8 cellular contexts compared by ENCODE assay signal in the genomic region with DNA sequence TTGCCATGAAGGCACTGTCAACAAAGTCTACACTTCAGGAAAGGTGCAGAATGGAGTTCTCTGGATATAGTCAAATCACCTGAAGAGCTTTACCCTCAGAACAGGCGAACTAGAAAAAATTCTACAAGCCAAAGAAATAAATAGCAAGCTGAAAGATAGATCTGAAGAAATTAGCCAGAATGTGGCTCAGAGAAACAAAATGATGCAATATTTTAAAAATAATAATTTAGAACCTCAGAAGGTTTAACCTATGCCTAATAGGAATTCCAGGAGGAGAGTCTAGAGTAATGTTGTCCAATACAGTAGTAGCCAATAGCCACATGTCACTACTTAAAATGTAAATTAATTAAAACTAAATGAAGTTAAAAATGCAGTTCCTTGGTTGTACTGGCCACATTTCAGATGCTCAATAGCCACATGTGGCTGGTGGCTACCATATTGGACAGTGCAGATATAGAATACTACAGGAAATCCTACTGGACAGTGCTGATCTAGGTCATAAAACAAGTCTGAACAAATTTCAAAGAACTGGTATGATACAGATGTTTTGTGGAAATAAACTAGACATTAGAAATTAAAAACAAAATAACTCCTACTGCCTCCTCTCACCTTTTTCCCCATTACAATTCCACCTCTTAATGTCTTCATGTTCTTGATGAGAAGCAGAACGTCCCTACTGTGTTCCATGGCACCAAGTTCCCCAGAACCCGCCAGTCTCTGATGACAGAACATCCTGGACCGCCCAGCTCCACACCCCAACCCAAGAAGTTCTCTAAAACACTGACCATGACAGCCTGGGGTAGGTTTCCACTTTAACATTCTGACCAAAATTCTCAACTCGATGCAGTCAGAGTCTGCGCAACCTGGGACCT. TPM values are rescaled to one million over a fixed set of nuclear protein-coding genes. Genes with fewer than 3 reads are reported as not detected.
DNase-seq lines count a peak whose midpoint lies in the region; ATAC-seq and TF ChIP-seq lines count a peak whose summit lies in the region.

No MANE protein-coding gene starts in this region.

- ATAC-seq in GM18858 (IDR thresholded peaks at IDR 0.05; ENCODE audit: unreplicated experiment) (peak; percentile 24), HG02623 (IDR thresholded peaks at IDR 0.05; ENCODE audit: unreplicated experiment) (peak; percentile 33), RWPE2 (ENCODE audit: low read depth) (peak; percentile 58)

- intact Hi-C loops in ovary (cut with DNase I) = loop anchor here in 1 of 4 donors (5.0 kb wide), 1 partner anchor 190 kb away; no protein-coding TSS in a partner anchor

- no peak for TF ChIP-seq CTCF in RWPE2 (IDR thresholded peaks at IDR 0.05; ENCODE audit: poor library complexity, severe bottlenecking)
- TF ChIP-seq CTCF in fibroblast of mammary gland (conservative IDR thresholded peaks at IDR 0.05; ENCODE audit: control insufficient read depth, insufficient read depth, low read depth, low read length) = no peak
- TF ChIP-seq CTCF in ovary (IDR thresholded peaks at IDR 0.05) = no peak

- H3K9me3 ChIP-seq in RWPE2 (ENCODE audit: severe bottlenecking) (no peaks in the 10 kb centered on the region), ovary (peaks cover 0 to 4% of the 10 kb centered on the region in 2 donors)

- DNase-seq in RWPE2 (ENCODE audit: low spot score) (no peak), fibroblast of mammary gland (ENCODE audit: low read depth) (no peak), ovary (no peak), H4 (ENCODE audit: low spot score) (no peak), C1 segment of cervical spinal cord (lab: John Stamatoyannopoulos, UW) (no peak), NCI-H187 (lab: John Stamatoyannopoulos, UW) (no peak)

- peak overlapping the region; percentile 60 for H3K4me3 ChIP-seq in RWPE2 (ENCODE audit: severe bottlenecking)
- H3K4me3 ChIP-seq in fibroblast of mammary gland (ENCODE audit: control insufficient read depth, low read depth, low read length) = peak overlapping the region; percentile 97
- H3K4me3 ChIP-seq in ovary = peak overlapping the region; percentile 71

- H3K4me1 ChIP-seq in RWPE2 (ENCODE audit: insufficient read depth, poor library complexity, severe bottlenecking) (peaks cover 5% of the 10 kb centered on the region), ovary (ENCODE audit: insufficient read depth) (no peaks in the 10 kb centered on the region)

- peak; percentile 45 for TF ChIP-seq EP300 in ovary (IDR thresholded peaks at IDR 0.05)

- no peaks in the 10 kb centered on the region for H3K27me3 ChIP-seq in RWPE2 (ENCODE audit: insufficient read depth, poor library complexity, severe bottlenecking)
- no peaks in the 10 kb centered on the region for H3K27me3 ChIP-seq in ovary

- 16 to 21% (median 17%) methylated on average over 6 of the region's 6 CpGs for WGBS in ovary, 3 donors

- TF ChIP-seq POLR2A in ovary (IDR thresholded peaks at IDR 0.05) = no peak

- peak overlapping the region; percentile 37 for H3K27ac ChIP-seq in RWPE2 (ENCODE audit: poor library complexity, severe bottlenecking)
- peak overlapping the region; percentile 69 to 88 for H3K27ac ChIP-seq in ovary

- H3K36me3 ChIP-seq in RWPE2 (ENCODE audit: low read depth) (peaks cover 17% of the 10 kb centered on the region), ovary (no peaks in the 10 kb centered on the region)

RNA-seq across cellular contexts. Expression of a gene that starts 0.6 kb away (rescaled TPM):
- 10 to 100 TPM in 5 of 7 donors, 1 to 10 TPM in 2; 7.9 to 17.9 (median 14.0) TPM for total RNA-seq in ovary
- polyA plus RNA-seq in ovary = 1 to 10 TPM; 7.5 to 8.8 TPM
- 1.3 and 3.1 TPM in 2 replicates for total RNA-seq in H4 (2014; rRNA removed; shearing (Covaris generic))

RNA-seq across cellular contexts. Expression of a gene that starts 26.9 kb away (rescaled TPM):
- not detected for total RNA-seq in ovary
- polyA plus RNA-seq in ovary = not detected
- not detected in 2 replicates for total RNA-seq in H4 (2014; rRNA removed; shearing (Covaris generic))
